ENCODE assay signal across 9 cellular contexts in the genomic region with DNA sequence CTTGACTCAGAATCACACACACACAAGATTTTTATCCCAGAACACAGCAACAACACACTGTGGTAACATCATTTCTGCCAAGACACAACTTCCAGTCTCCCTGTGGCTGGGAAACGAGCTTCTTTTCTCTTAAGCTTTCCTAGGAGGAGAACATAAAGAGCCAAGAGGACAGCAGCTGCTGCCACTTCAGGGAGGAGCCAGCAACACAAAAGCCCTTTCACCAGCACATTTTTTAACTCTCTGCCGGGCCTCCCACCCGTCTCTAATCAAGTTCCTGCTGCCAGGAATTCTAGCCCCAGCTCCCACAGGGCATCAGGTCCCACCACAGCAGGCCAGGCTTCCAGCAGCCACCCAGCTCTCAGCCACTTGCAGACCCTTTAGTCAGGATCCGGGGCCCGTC. TPM values are rescaled to one million over a fixed set of nuclear protein-coding genes. Genes with fewer than 3 reads are reported as not detected.
A peak's percentile ranks its signal among the peaks of the same experiment; 100 is the strongest.
DNase-seq lines count a peak whose midpoint lies in the region; ATAC-seq and TF ChIP-seq lines count a peak whose summit lies in the region.
"Had no signal": no experiment of that assay in that cellular context is flagged by ENCODE, and none has a peak within 500 bp of the region (broad histone marks: within the 10 kb centered on the region; RNA-seq: fewer than 3 reads in every experiment).

No MANE protein-coding gene starts in this region.

- ATAC-seq in gastrocnemius medialis (peak; percentile 41 to 46), left lobe of liver (no peak), GM21447 (IDR thresholded peaks at IDR 0.05; ENCODE audit: unreplicated experiment) (no peak)

- TF ChIP-seq POLR2A in breast epithelium (IDR thresholded peaks at IDR 0.05) (no peak), gastrocnemius medialis (IDR thresholded peaks at IDR 0.05) (no peak)

- peaks cover 2% of the 10 kb centered on the region; the same call in 1 of the 2 replicates for H3K9me3 ChIP-seq in HUES6 (ENCODE audit: control insufficient read depth, insufficient read depth, low read depth, low read length)
- H3K9me3 ChIP-seq in breast epithelium = no peaks in the 10 kb centered on the region
- H3K9me3 ChIP-seq in iPS-20b (ENCODE audit: insufficient read depth, low read depth, low read length) = no peaks in the 10 kb centered on the region
- H3K9me3 ChIP-seq in gastrocnemius medialis = no peaks in the 10 kb centered on the region

- H3K27me3 ChIP-seq in HUES6 (ENCODE audit: control insufficient read depth, insufficient read depth, low read length) (no peaks in the 10 kb centered on the region), breast epithelium (no peaks in the 10 kb centered on the region), iPS-20b (ENCODE audit: insufficient read depth, low read length) (no peaks in the 10 kb centered on the region), gastrocnemius medialis (no peaks in the 10 kb centered on the region)

- DNase-seq in breast epithelium (ENCODE audit: low spot score in 2 of 2) (peak in 1 of 2 donors; percentile 57), gastrocnemius medialis (no peak), left lobe of liver (ENCODE audit: low spot score) (no peak), OCI-M1 (lab: John Stamatoyannopoulos, UW) (no peak), DMS114 treated with DMSO at 0.1 percent for 48 hours (lab: John Stamatoyannopoulos, UW; ENCODE audit: unreplicated experiment) (no peak)
- DNase-seq: immature natural killer cell had no signal

- intact Hi-C loops in breast epithelium (cut with DNase I; ENCODE audit: low total_unique reads) = no loop called here
- intact Hi-C loops in gastrocnemius medialis (cut with DNase I; ENCODE audit: low total_unique reads) = no loop called here

- H3K4me1 ChIP-seq in HUES6 (ENCODE audit: control insufficient read depth, insufficient read depth, low read length) (peaks cover 44% of the 10 kb centered on the region), breast epithelium (peaks cover 4 to 10% of the 10 kb centered on the region in 2 donors), iPS-20b (ENCODE audit: insufficient read depth, low read length) (peaks cover 40% of the 10 kb centered on the region), gastrocnemius medialis (peaks cover 6 to 10% of the 10 kb centered on the region in 2 donors)

- peaks cover 41% of the 10 kb centered on the region for H3K36me3 ChIP-seq in HUES6 (ENCODE audit: control insufficient read depth, insufficient read depth, low read length)
- H3K36me3 ChIP-seq in breast epithelium = no peaks in the 10 kb centered on the region
- H3K36me3 ChIP-seq in iPS-20b (ENCODE audit: insufficient read depth, low read depth, low read length) = peaks cover 40% of the 10 kb centered on the region
- no peaks in the 10 kb centered on the region for H3K36me3 ChIP-seq in gastrocnemius medialis

- H3K9ac ChIP-seq in HUES6 (ENCODE audit: low read length) (peak overlapping the region; percentile 23), iPS-20b (ENCODE audit: low read depth, low read length) (peak overlapping the region; percentile 43; the same call in 1 of the 2 replicates)

- in situ Hi-C loops in gastrocnemius medialis (cut with MboI; ENCODE audit: low sequenced_read_pairs in 4 of 4) = no loop called here

- no peak for TF ChIP-seq CTCF in breast epithelium (IDR thresholded peaks at IDR 0.05)
- TF ChIP-seq CTCF in gastrocnemius medialis (IDR thresholded peaks at IDR 0.05 in 4 of 5, conservative IDR thresholded peaks at IDR 0.05 in 1 of 5) = no peak

- H3K4me3 ChIP-seq in HUES6 (ENCODE audit: low read depth, low read length) = no peak overlapping the region
- H3K4me3 ChIP-seq in breast epithelium = peak overlapping the region; percentile 20 to 49 (median 29)
- H3K4me3 ChIP-seq in iPS-20b (ENCODE audit: low read length) = peak overlapping the region; percentile 53; the same call in 1 of the 2 replicates
- no peak overlapping the region for H3K4me3 ChIP-seq in gastrocnemius medialis

- H3K27ac ChIP-seq in HUES6 (ENCODE audit: low read depth, low read length) (no peak overlapping the region), breast epithelium (peak overlapping the region; percentile 84 to 88), iPS-20b (ENCODE audit: low read length) (no peak overlapping the region), gastrocnemius medialis (peak overlapping the region; percentile 49 to 60 (median 57))

RNA-seq across cellular contexts. Expression of gene FAT1, which starts 22.4 kb away (rescaled TPM):
- total RNA-seq in breast epithelium (100 to 1,000 TPM in 1 of 3 donors, 10 to 100 TPM in 2; 54.2 to 125 (median 87.2) TPM), gastrocnemius medialis (1 to 10 TPM; 2.3 to 9.7 (median 4.8) TPM), left lobe of liver (33.4 TPM)

Comparison
In these comparisons a context has a peak if more than half of its experiments do, and no peak if none do; other contexts are left out.
1. H3K27ac ChIP-seq: peak in breast epithelium (2 of 2) and gastrocnemius medialis (4 of 4); none in HUES6 (single experiment) and iPS-20b (single experiment).
2. H3K4me3 ChIP-seq: peak in breast epithelium (3 of 3) and iPS-20b (single experiment); none in HUES6 (single experiment) and gastrocnemius medialis (0 of 4).
3. ATAC-seq: peak in gastrocnemius medialis (2 of 2); none in left lobe of liver (single experiment) and GM21447 (single experiment).